In genomic region chr14:26589998-26590397, GRCh38 we compare ENCODE assay signal across 14 cellular contexts.
"Had no signal": no experiment of that assay in that cellular context is flagged by ENCODE, and none has a peak within 500 bp of the region (broad histone marks: within the 10 kb centered on the region; RNA-seq: fewer than 3 reads in every experiment).

No MANE protein-coding gene starts in this region.

- FAIRE-seq: colon had no signal

- ATAC-seq: activated CD8-positive, alpha-beta memory T cell treated with anti-CD3 and anti-CD28 coated beads, Interleukin-2, amount 10 ng/mL, durations not matched to agents 7 days and 5 days; naive thymus-derived CD8-positive, alpha-beta T cell; right cardiac atrium had no signal

- DNase-seq: activated CD4-positive, alpha-beta memory T cell treated with anti-CD3 and anti-CD28 coated beads for 36 hours; activated CD8-positive, alpha-beta memory T cell treated with anti-CD3 and anti-CD28 coated beads, Interleukin-2, amount 10 ng/mL, durations not matched to agents 7 days and 5 days; activated effector memory CD4-positive, alpha-beta T cell treated with Interleukin-2 at 50 U/mL for 16 hours; activated T-cell treated with anti-CD3 and anti-CD28 coated beads, Interleukin-2, amount 50 U/mL, for 24 hours; left ventricle myocardium inferior; mesenchymal stem cell; naive thymus-derived CD8-positive, alpha-beta T cell; posterior cingulate gyrus; right cardiac atrium; stimulated activated CD4-positive, alpha-beta T cell treated with anti-CD3 and anti-CD28 coated beads, Interleukin-15, amount 100 ng/mL, for 24 hours; stimulated activated CD4-positive, alpha-beta T cell treated with anti-CD3 and anti-CD28 coated beads, Interleukin-4, amount 100 ng/mL, for 24 hours; stimulated activated naive CD4-positive, alpha-beta T cell; T-helper 9 cell had no signal
